ENCODE assay signal across 1 cellular context in genomic region chr1:155135416-155136197, GRCh38.
TF ChIP-seq lines count a peak whose summit lies in the region.

Gene SLC50A1, plus strand, starts transcription at chr1:155135852. Its CDS starts 60 bp downstream, at chr1:155135912.

TF ChIP-seq in HepG2, 621 proteins besides CTCF, POLR2A, EP300 and RAD21 (continued from another document and continues in another):
- TF ChIP-seq TFAP4 (IDR thresholded peaks at IDR 0.05; ENCODE audit: borderline replicate concordance, low read depth) (no peak), SPEN (CRISPR knock-in tag; IDR thresholded peaks at IDR 0.05; ENCODE audit: low read depth) (no peak; the same call in 1 of the 2 replicates), HOXA9 (CRISPR knock-in tag; IDR thresholded peaks at IDR 0.05; ENCODE audit: borderline replicate concordance) (no peak; the same call in 1 of the 2 replicates), FUBP1 (CRISPR knock-in tag; IDR thresholded peaks at IDR 0.05; ENCODE audit: borderline replicate concordance) (peak; percentile 94), SUZ12 (IDR thresholded peaks at IDR 0.05; ENCODE audit: low read depth, low read length) (no peak), NR1H2 (CRISPR knock-in tag; IDR thresholded peaks at IDR 0.05; ENCODE audit: borderline replicate concordance, low read depth) (no peak), USF2 (IDR thresholded peaks at IDR 0.05; ENCODE audit: low read depth, low read length) (no peak), USF2 (CRISPR knock-in tag; IDR thresholded peaks at IDR 0.05; ENCODE audit: borderline replicate concordance) (no peak; the same call in 1 of the 2 replicates), ZNF879 (CRISPR knock-in tag; IDR thresholded peaks at IDR 0.05) (no peak), SMARCC2 (IDR thresholded peaks at IDR 0.05) (no peak), ZNF44 (CRISPR knock-in tag; IDR thresholded peaks at IDR 0.05) (no peak), ZNF142 (CRISPR knock-in tag; IDR thresholded peaks at IDR 0.05) (no peak), ZBTB14 (CRISPR knock-in tag; IDR thresholded peaks at IDR 0.05) (no peak), TAF1 (CRISPR knock-in tag; IDR thresholded peaks at IDR 0.05) (peak; percentile 69), DNMT1 (CRISPR knock-in tag; IDR thresholded peaks at IDR 0.05) (no peak), TIGD3 (CRISPR knock-in tag; IDR thresholded peaks at IDR 0.05; ENCODE audit: borderline replicate concordance) (no peak), ZMYM3 (CRISPR knock-in tag; IDR thresholded peaks at IDR 0.05) (no peak), MXD1 (CRISPR knock-in tag; IDR thresholded peaks at IDR 0.05) (no peak), RFXANK (CRISPR knock-in tag; IDR thresholded peaks at IDR 0.05) (no peak), PLRG1 (conservative IDR thresholded peaks at IDR 0.05) (no peak), ZNF567 (CRISPR knock-in tag; IDR thresholded peaks at IDR 0.05; ENCODE audit: borderline replicate concordance) (no peak; the same call in 1 of the 2 replicates), ZNF782 (CRISPR knock-in tag; IDR thresholded peaks at IDR 0.05; ENCODE audit: borderline replicate concordance) (peak; percentile 94; the same call in 1 of the 2 replicates), ZSCAN30 (CRISPR knock-in tag; IDR thresholded peaks at IDR 0.05) (0 out of 2 replicates have a peak, but pooled peaks have one; percentile 60), NCOA1 (CRISPR knock-in tag; IDR thresholded peaks at IDR 0.05) (no peak), ZNF18 (CRISPR knock-in tag; IDR thresholded peaks at IDR 0.05; ENCODE audit: insufficient replicate concordance) (no peak), TEAD3 (CRISPR knock-in tag; optimal IDR thresholded peaks at IDR 0.05; ENCODE audit: borderline replicate concordance) (no peak), ZNF614 (CRISPR knock-in tag; IDR thresholded peaks at IDR 0.05; ENCODE audit: borderline replicate concordance) (no peak; the same call in 1 of the 2 replicates), ZBTB25 (CRISPR knock-in tag; IDR thresholded peaks at IDR 0.05) (peak; percentile 49; the same call in 1 of the 2 replicates), ZNF30 (CRISPR knock-in tag; IDR thresholded peaks at IDR 0.05) (no peak), ZNF335 (CRISPR knock-in tag; IDR thresholded peaks at IDR 0.05) (no peak), ZNF772 (CRISPR knock-in tag; IDR thresholded peaks at IDR 0.05) (peak; percentile 55; the same call in 1 of the 2 replicates), CREB1 (IDR thresholded peaks at IDR 0.05) (no peak; the same call in 1 of the 2 replicates), CREB1 (CRISPR knock-in tag; IDR thresholded peaks at IDR 0.05) (no peak), NFKB2 (CRISPR knock-in tag; IDR thresholded peaks at IDR 0.05; ENCODE audit: borderline replicate concordance) (peak; percentile 28; the same call in 1 of the 2 replicates), ZNF136 (CRISPR knock-in tag; IDR thresholded peaks at IDR 0.05; ENCODE audit: low read depth) (no peak), FOXK1 (CRISPR knock-in tag; IDR thresholded peaks at IDR 0.05; ENCODE audit: borderline replicate concordance, low read depth) (no peak), TRAFD1 (CRISPR knock-in tag; IDR thresholded peaks at IDR 0.05; ENCODE audit: borderline replicate concordance) (no peak), ZNF749 (CRISPR knock-in tag; IDR thresholded peaks at IDR 0.05; ENCODE audit: borderline replicate concordance) (peak; percentile 83; the same call in 1 of the 2 replicates), KDM2A (CRISPR knock-in tag; IDR thresholded peaks at IDR 0.05; ENCODE audit: borderline replicate concordance, low read depth) (peak; percentile 99), ZSCAN25 (CRISPR knock-in tag; IDR thresholded peaks at IDR 0.05) (no peak), NR2C2 (CRISPR knock-in tag; IDR thresholded peaks at IDR 0.05; ENCODE audit: borderline replicate concordance) (peak; percentile 77), STAG1 (CRISPR knock-in tag; IDR thresholded peaks at IDR 0.05) (no peak), TCF7 (IDR thresholded peaks at IDR 0.05; ENCODE audit: low read depth) (no peak)
